8 cellular contexts compared by ENCODE assay signal in the genomic region with DNA sequence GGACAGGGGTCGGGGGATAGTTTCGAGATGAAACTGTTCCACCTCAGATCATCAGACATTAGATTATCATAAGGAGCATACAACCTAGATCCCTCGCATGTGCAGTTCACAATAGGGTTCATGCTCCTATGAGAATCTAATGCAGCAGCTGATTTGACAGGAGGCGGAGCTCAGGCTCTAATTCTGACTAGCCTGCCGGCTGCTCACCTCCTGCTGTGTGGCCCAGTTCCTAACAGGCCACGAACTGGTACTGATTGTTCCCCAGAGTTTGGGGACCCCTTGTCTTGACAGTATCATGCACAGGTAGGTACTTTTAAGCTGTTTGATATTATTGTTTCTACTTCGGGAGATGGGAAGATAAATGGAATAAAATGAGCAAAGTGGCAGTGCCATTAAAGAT.
DNase-seq lines count a peak whose midpoint lies in the region; ATAC-seq and TF ChIP-seq lines count a peak whose summit lies in the region.

No MANE protein-coding gene starts in this region.

- H3K4me3 Mint-ChIP-seq in activated naive CD4-positive, alpha-beta T cell treated with anti-CD3 and anti-CD28 coated beads, Interleukin-2, amount 50 U/mL, for 24 hours = peak overlapping the region; percentile 85
- H3K4me3 Mint-ChIP-seq in T-helper 17 cell = peak overlapping the region; percentile 57
- H3K4me3 Mint-ChIP-seq in nephron progenitor cell = no peak overlapping the region

- H3K9me3 Mint-ChIP-seq in activated naive CD4-positive, alpha-beta T cell treated with anti-CD3 and anti-CD28 coated beads, Interleukin-2, amount 50 U/mL, for 24 hours = peaks cover 6% of the 10 kb centered on the region
- H3K9me3 Mint-ChIP-seq in nephron progenitor cell = peaks cover 8% of the 10 kb centered on the region

- no peaks in the 10 kb centered on the region for H3K27me3 ChIP-seq in foreskin keratinocyte

- TF ChIP-seq CTCF in foreskin keratinocyte (conservative IDR thresholded peaks at IDR 0.05) (no peak), nephron progenitor cell (IDR thresholded peaks at IDR 0.05) (no peak)

- H3K9me3 ChIP-seq in T-helper 17 cell (ENCODE audit: control insufficient read depth, low read length, poor library complexity, severe bottlenecking) = no peaks in the 10 kb centered on the region

- no peak overlapping the region for H3K27ac ChIP-seq in foreskin keratinocyte

- peak overlapping the region; percentile 87 for H3K27ac Mint-ChIP-seq in activated naive CD4-positive, alpha-beta T cell treated with anti-CD3 and anti-CD28 coated beads, Interleukin-2, amount 50 U/mL, for 24 hours
- H3K27ac Mint-ChIP-seq in T-helper 17 cell = peak overlapping the region; percentile 82
- no peak overlapping the region for H3K27ac Mint-ChIP-seq in nephron progenitor cell

- ATAC-seq in HG02973 (IDR thresholded peaks at IDR 0.05; ENCODE audit: unreplicated experiment) (peak; percentile 45), T-helper 17 cell (no peak), foreskin keratinocyte (no peak)

- H3K4me1 Mint-ChIP-seq in activated naive CD4-positive, alpha-beta T cell treated with anti-CD3 and anti-CD28 coated beads, Interleukin-2, amount 50 U/mL, for 24 hours = peaks cover 68% of the 10 kb centered on the region
- peaks cover 14% of the 10 kb centered on the region for H3K4me1 Mint-ChIP-seq in T-helper 17 cell
- H3K4me1 Mint-ChIP-seq in nephron progenitor cell = no peaks in the 10 kb centered on the region

- H3K4me1 ChIP-seq in foreskin keratinocyte = no peaks in the 10 kb centered on the region

- peaks cover 36% of the 10 kb centered on the region for H3K36me3 Mint-ChIP-seq in activated naive CD4-positive, alpha-beta T cell treated with anti-CD3 and anti-CD28 coated beads, Interleukin-2, amount 50 U/mL, for 24 hours
- H3K36me3 Mint-ChIP-seq in T-helper 17 cell (ENCODE audit: low read depth) (peaks cover 5% of the 10 kb centered on the region), nephron progenitor cell (ENCODE audit: low read depth) (peaks cover 37% of the 10 kb centered on the region)

- DNase-seq in activated naive CD4-positive, alpha-beta T cell treated with Interleukin-2 at 50 U/mL for 16 hours = no peak
- DNase-seq in T-helper 17 cell = no peak
- no peak for DNase-seq in NCI-H1694 (lab: John Stamatoyannopoulos, UW)
- no peak for DNase-seq in foreskin keratinocyte
- no peak for DNase-seq in nephron progenitor cell
- DNase-seq in NK-92 (lab: John Stamatoyannopoulos, UW; ENCODE audit: unreplicated experiment) = no peak

- H3K27me3 Mint-ChIP-seq in activated naive CD4-positive, alpha-beta T cell treated with anti-CD3 and anti-CD28 coated beads, Interleukin-2, amount 50 U/mL, for 24 hours = no peaks in the 10 kb centered on the region
- H3K27me3 Mint-ChIP-seq in T-helper 17 cell (no peaks in the 10 kb centered on the region), nephron progenitor cell (ENCODE audit: low read depth, poor library complexity) (no peaks in the 10 kb centered on the region)
